In the genomic region with DNA sequence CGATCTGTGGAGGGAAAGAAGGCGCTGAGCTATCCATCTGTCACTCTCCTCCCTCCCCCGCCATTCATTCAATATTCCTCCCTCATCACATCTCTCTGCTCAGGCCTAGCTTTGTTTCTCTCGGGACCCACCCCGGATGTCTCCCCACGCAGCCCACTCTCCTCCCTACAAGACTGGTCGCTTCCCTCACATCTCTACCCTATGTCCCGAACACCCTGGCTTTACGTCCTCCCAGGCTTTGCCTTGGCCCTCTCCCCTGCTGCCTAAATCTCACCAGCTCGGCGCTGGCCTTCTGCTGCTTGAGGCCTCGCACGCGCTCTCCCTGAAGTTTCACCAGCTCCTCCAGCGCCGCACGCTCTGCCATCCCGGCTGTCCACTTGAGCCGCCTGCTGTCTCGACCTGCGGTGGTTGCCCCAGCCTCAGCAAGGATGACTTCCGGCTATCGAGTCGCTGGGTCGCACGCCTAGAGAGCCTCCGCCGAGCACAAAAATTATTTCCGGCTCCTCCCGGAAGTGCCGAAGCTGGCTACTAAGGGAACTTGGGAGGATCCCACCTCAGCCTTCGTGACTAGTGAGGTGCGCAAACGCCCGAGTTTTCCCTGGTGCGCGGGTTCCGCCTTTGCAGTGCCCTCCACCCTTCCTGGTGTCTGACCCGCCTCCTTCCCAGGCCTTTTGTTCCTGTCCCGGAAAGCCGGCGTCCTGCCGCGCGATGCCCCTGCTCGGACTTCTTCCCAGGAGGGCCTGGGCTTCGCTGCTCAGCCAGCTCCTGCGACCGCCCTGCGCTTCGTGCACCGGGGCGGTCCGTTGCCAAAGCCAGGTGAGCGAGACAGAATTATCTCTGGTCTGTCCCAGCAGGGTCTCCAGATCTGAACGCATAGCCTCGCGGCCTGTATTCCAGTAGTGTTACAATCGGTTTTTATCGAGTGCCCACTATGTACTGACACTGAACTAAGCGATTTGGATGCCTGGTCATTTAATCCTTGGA, we compare ENCODE assay signal across 1 cellular context.
TF ChIP-seq lines count a peak whose summit lies in the region.

A gene with protein sequence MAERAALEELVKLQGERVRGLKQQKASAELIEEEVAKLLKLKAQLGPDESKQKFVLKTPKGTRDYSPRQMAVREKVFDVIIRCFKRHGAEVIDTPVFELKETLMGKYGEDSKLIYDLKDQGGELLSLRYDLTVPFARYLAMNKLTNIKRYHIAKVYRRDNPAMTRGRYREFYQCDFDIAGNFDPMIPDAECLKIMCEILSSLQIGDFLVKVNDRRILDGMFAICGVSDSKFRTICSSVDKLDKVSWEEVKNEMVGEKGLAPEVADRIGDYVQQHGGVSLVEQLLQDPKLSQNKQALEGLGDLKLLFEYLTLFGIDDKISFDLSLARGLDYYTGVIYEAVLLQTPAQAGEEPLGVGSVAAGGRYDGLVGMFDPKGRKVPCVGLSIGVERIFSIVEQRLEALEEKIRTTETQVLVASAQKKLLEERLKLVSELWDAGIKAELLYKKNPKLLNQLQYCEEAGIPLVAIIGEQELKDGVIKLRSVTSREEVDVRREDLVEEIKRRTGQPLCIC (minus strand): TSS at position 430 of the 984 bp plus-strand sequence. CDS start 66 bp downstream, at position 364.
A gene with protein sequence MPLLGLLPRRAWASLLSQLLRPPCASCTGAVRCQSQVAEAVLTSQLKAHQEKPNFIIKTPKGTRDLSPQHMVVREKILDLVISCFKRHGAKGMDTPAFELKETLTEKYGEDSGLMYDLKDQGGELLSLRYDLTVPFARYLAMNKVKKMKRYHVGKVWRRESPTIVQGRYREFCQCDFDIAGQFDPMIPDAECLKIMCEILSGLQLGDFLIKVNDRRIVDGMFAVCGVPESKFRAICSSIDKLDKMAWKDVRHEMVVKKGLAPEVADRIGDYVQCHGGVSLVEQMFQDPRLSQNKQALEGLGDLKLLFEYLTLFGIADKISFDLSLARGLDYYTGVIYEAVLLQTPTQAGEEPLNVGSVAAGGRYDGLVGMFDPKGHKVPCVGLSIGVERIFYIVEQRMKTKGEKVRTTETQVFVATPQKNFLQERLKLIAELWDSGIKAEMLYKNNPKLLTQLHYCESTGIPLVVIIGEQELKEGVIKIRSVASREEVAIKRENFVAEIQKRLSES (plus strand): TSS at position 515 of the 984 bp plus-strand sequence. CDS start 194 bp downstream, at position 709.

TF ChIP-seq in GM12878, 131 proteins besides CTCF, POLR2A, EP300 and RAD21 (continued from another document and continues in another):
- TF ChIP-seq LARP7 (IDR thresholded peaks at IDR 0.05) (peak; percentile 51), CREB1 (IDR thresholded peaks at IDR 0.05; ENCODE audit: low read depth) (peak; percentile 69; the same call in 1 of the 2 replicates), BHLHE40 (IDR thresholded peaks at IDR 0.05; ENCODE audit: borderline replicate concordance in 1 of 2, low read depth in 2 of 2, low read length in 1 of 2) (peak; percentile 54 to 55; a peak in 2 of 4 replicates), SP1 (IDR thresholded peaks at IDR 0.05; ENCODE audit: low read depth, low read length) (peak; percentile 5), ZNF207 (IDR thresholded peaks at IDR 0.05; ENCODE audit: borderline replicate concordance) (no peak), CBFB (IDR thresholded peaks at IDR 0.05; ENCODE audit: low read depth) (peak; percentile 54; the same call in 1 of the 2 replicates), TBL1XR1 (IDR thresholded peaks at IDR 0.05; ENCODE audit: low read depth, low read length) (peak; percentile 31; the same call in 1 of the 2 replicates), SIN3A (IDR thresholded peaks at IDR 0.05; ENCODE audit: low read depth, low read length) (peak; percentile 30; the same call in 1 of the 2 replicates), JUND (IDR thresholded peaks at IDR 0.05; ENCODE audit: low read depth, low read length) (no peak), CBX5 (IDR thresholded peaks at IDR 0.05; ENCODE audit: low read depth) (peak; percentile 79; the same call in 1 of the 2 replicates), DPF2 (IDR thresholded peaks at IDR 0.05) (peak; percentile 51; the same call in 1 of the 2 replicates), YY1 (IDR thresholded peaks at IDR 0.05; ENCODE audit: low read depth, low read length) (peak; percentile 80), POLR2AphosphoS2 (IDR thresholded peaks at IDR 0.05; ENCODE audit: low read depth, low read length) (peak; percentile 77; the same call in 1 of the 2 replicates), GABPA (IDR thresholded peaks at IDR 0.05; ENCODE audit: low read depth) (peak; percentile 97), ZNF24 (IDR thresholded peaks at IDR 0.05) (no peak), POLR2AphosphoS5 (IDR thresholded peaks at IDR 0.05; ENCODE audit: low read length) (peak; percentile 92), IRF4 (IDR thresholded peaks at IDR 0.05; ENCODE audit: low read depth, low read length) (no peak), SRF (IDR thresholded peaks at IDR 0.05; ENCODE audit: low read depth in 2 of 2, low read length in 2 of 2) (peak in 1 of 2 experiments; percentile 61; a peak in 1 of 4 replicates), EED (IDR thresholded peaks at IDR 0.05; ENCODE audit: low read depth) (peak; percentile 66; the same call in 1 of the 2 replicates), SIX5 (IDR thresholded peaks at IDR 0.05; ENCODE audit: low read depth, low read length, severe bottlenecking) (peak; percentile 49), MYC (IDR thresholded peaks at IDR 0.05; ENCODE audit: insufficient read depth, insufficient read length, insufficient replicate concordance, low read length, severe bottlenecking) (peak; percentile 73), CREM (IDR thresholded peaks at IDR 0.05; ENCODE audit: low read depth) (peak; percentile 58; the same call in 1 of the 2 replicates), RCOR1 (conservative IDR thresholded peaks at IDR 0.05; ENCODE audit: low read depth, low read length) (0 out of 2 replicates have a peak, but pooled peaks have one; percentile 27), MTA3 (IDR thresholded peaks at IDR 0.05; ENCODE audit: borderline replicate concordance, low read length) (no peak; the same call in 1 of the 2 replicates), ZNF384 (IDR thresholded peaks at IDR 0.05; ENCODE audit: borderline replicate concordance, low read depth, low read length) (no peak), NFIC (IDR thresholded peaks at IDR 0.05; ENCODE audit: low read depth, low read length) (no peak), SUPT20H (IDR thresholded peaks at IDR 0.05; ENCODE audit: borderline replicate concordance, control insufficient read depth, low read depth, low read length) (no peak), JUNB (IDR thresholded peaks at IDR 0.05) (no peak), ETV6 (conservative IDR thresholded peaks at IDR 0.05 in 1 of 2, IDR thresholded peaks at IDR 0.05 in 1 of 2; ENCODE audit: borderline replicate concordance in 1 of 2, low read depth in 1 of 2) (peak in 1 of 2 experiments; percentile 79; a peak in 1 of 4 replicates), TCF3 (IDR thresholded peaks at IDR 0.05; ENCODE audit: borderline replicate concordance, insufficient read depth, low read depth, low read length) (no peak)
- TF ChIP-seq, protein P1, sequence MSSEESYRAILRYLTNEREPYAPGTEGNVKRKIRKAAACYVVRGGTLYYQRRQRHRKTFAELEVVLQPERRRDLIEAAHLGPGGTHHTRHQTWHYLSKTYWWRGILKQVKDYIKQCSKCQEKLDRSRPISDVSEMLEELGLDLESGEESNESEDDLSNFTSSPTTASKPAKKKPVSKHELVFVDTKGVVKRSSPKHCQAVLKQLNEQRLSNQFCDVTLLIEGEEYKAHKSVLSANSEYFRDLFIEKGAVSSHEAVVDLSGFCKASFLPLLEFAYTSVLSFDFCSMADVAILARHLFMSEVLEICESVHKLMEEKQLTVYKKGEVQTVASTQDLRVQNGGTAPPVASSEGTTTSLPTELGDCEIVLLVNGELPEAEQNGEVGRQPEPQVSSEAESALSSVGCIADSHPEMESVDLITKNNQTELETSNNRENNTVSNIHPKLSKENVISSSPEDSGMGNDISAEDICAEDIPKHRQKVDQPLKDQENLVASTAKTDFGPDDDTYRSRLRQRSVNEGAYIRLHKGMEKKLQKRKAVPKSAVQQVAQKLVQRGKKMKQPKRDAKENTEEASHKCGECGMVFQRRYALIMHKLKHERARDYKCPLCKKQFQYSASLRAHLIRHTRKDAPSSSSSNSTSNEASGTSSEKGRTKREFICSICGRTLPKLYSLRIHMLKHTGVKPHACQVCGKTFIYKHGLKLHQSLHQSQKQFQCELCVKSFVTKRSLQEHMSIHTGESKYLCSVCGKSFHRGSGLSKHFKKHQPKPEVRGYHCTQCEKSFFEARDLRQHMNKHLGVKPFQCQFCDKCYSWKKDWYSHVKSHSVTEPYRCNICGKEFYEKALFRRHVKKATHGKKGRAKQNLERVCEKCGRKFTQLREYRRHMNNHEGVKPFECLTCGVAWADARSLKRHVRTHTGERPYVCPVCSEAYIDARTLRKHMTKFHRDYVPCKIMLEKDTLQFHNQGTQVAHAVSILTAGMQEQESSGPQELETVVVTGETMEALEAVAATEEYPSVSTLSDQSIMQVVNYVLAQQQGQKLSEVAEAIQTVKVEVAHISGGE (CRISPR knock-in tag; IDR thresholded peaks at IDR 0.05), result peak; percentile 13; the same call in 1 of the 2 replicates
- TF ChIP-seq, protein P2, sequence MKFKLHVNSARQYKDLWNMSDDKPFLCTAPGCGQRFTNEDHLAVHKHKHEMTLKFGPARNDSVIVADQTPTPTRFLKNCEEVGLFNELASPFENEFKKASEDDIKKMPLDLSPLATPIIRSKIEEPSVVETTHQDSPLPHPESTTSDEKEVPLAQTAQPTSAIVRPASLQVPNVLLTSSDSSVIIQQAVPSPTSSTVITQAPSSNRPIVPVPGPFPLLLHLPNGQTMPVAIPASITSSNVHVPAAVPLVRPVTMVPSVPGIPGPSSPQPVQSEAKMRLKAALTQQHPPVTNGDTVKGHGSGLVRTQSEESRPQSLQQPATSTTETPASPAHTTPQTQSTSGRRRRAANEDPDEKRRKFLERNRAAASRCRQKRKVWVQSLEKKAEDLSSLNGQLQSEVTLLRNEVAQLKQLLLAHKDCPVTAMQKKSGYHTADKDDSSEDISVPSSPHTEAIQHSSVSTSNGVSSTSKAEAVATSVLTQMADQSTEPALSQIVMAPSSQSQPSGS (IDR thresholded peaks at IDR 0.05; ENCODE audit: low read length), result no peak
- TF ChIP-seq, protein P3, sequence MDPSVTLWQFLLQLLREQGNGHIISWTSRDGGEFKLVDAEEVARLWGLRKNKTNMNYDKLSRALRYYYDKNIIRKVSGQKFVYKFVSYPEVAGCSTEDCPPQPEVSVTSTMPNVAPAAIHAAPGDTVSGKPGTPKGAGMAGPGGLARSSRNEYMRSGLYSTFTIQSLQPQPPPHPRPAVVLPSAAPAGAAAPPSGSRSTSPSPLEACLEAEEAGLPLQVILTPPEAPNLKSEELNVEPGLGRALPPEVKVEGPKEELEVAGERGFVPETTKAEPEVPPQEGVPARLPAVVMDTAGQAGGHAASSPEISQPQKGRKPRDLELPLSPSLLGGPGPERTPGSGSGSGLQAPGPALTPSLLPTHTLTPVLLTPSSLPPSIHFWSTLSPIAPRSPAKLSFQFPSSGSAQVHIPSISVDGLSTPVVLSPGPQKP (IDR thresholded peaks at IDR 0.05; ENCODE audit: low read depth, low read length), result peak; percentile 93
- TF ChIP-seq, protein P4, sequence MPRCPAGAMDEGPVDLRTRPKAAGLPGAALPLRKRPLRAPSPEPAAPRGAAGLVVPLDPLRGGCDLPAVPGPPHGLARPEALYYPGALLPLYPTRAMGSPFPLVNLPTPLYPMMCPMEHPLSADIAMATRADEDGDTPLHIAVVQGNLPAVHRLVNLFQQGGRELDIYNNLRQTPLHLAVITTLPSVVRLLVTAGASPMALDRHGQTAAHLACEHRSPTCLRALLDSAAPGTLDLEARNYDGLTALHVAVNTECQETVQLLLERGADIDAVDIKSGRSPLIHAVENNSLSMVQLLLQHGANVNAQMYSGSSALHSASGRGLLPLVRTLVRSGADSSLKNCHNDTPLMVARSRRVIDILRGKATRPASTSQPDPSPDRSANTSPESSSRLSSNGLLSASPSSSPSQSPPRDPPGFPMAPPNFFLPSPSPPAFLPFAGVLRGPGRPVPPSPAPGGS (IDR thresholded peaks at IDR 0.05; ENCODE audit: borderline replicate concordance, insufficient read depth, low read depth, low read length, poor library complexity, severe bottlenecking), result peak; percentile 62
- TF ChIP-seq, protein P5, sequence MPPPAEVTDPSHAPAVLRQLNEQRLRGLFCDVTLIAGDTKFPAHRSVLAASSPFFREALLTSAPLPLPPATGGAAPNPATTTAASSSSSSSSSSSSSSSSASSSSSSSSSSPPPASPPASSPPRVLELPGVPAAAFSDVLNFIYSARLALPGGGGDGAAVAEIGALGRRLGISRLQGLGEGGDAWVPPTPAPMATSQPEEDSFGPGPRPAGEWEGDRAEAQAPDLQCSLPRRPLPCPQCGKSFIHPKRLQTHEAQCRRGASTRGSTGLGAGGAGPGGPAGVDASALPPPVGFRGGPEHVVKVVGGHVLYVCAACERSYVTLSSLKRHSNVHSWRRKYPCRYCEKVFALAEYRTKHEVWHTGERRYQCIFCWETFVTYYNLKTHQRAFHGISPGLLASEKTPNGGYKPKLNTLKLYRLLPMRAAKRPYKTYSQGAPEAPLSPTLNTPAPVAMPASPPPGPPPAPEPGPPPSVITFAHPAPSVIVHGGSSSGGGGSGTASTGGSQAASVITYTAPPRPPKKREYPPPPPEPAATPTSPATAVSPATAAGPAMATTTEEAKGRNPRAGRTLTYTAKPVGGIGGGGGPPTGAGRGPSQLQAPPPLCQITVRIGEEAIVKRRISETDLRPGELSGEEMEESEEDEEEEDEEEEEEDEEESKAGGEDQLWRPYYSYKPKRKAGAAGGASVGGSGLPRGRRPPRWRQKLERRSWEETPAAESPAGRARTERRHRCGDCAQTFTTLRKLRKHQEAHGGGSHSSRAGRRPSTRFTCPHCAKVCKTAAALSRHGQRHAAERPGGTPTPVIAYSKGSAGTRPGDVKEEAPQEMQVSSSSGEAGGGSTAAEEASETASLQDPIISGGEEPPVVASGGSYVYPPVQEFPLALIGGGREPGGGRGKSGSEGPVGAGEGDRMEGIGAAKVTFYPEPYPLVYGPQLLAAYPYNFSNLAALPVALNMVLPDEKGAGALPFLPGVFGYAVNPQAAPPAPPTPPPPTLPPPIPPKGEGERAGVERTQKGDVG (CRISPR knock-in tag; IDR thresholded peaks at IDR 0.05), result no peak
- TF ChIP-seq, protein P6, sequence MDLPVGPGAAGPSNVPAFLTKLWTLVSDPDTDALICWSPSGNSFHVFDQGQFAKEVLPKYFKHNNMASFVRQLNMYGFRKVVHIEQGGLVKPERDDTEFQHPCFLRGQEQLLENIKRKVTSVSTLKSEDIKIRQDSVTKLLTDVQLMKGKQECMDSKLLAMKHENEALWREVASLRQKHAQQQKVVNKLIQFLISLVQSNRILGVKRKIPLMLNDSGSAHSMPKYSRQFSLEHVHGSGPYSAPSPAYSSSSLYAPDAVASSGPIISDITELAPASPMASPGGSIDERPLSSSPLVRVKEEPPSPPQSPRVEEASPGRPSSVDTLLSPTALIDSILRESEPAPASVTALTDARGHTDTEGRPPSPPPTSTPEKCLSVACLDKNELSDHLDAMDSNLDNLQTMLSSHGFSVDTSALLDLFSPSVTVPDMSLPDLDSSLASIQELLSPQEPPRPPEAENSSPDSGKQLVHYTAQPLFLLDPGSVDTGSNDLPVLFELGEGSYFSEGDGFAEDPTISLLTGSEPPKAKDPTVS (IDR thresholded peaks at IDR 0.05; ENCODE audit: low read depth, low read length), result no peak
